9 cellular contexts compared by ENCODE assay signal in genomic region chr1:246647113-246647512, GRCh38.
DNase-seq lines count a peak whose midpoint lies in the region; ATAC-seq and TF ChIP-seq lines count a peak whose summit lies in the region.
"Had no signal": no experiment of that assay in that cellular context is flagged by ENCODE, and none has a peak within 500 bp of the region (broad histone marks: within the 10 kb centered on the region; RNA-seq: fewer than 3 reads in every experiment).

No MANE protein-coding gene starts in this region.

- H3K4me1 ChIP-seq in skeletal muscle tissue (ENCODE audit: control insufficient read depth in 3 of 3, insufficient read depth in 3 of 3, low read length in 3 of 3): peaks cover 27 to 29% (median 28%) of the 10 kb centered on the region in 3 donors

- peak overlapping the region in 2 of 3 donors; percentile 15 to 26 for H3K9ac ChIP-seq in skeletal muscle tissue (ENCODE audit: low read depth in 1 of 3, low read length in 3 of 3)

- H3K36me3 ChIP-seq in skeletal muscle tissue (ENCODE audit: control insufficient read depth in 3 of 3, insufficient read depth in 3 of 3, low read length in 3 of 3): peaks cover 14 to 26% (median 15%) of the 10 kb centered on the region in 3 donors

- in situ Hi-C loops in GM13977 (cut with MboI; ENCODE audit: low pct_unique_long_range_greater_than_20kb, low sequenced_read_pairs, unreplicated experiment): no loop called here

- no peak for TF ChIP-seq CTCF in GM13977 (IDR thresholded peaks at IDR 0.05; ENCODE audit: extremely low read depth, insufficient read depth, missing control alignments)

- ATAC-seq in stimulated activated naive CD8-positive, alpha-beta T cell treated with anti-CD3 and anti-CD28 coated beads, Interleukin-15, Interleukin-2, amounts not matched to agents 100 U/mL and 50 U/mL, for 24 hours: no peak
- ATAC-seq in GM19463 (IDR thresholded peaks at IDR 0.05; ENCODE audit: unreplicated experiment) (no peak), HG02973 (IDR thresholded peaks at IDR 0.05; ENCODE audit: unreplicated experiment) (no peak)

- H3K27me3 ChIP-seq in skeletal muscle tissue (ENCODE audit: control insufficient read depth in 3 of 3, insufficient read depth in 3 of 3, low read length in 3 of 3): no peaks in the 10 kb centered on the region

- no peaks in the 10 kb centered on the region for H3K9me3 ChIP-seq in skeletal muscle tissue (ENCODE audit: control insufficient read depth in 3 of 3, low read length in 3 of 3)

- DNase-seq in HT-29 (ENCODE audit: low spot score) (peak; percentile 6), amygdala (lab: John Stamatoyannopoulos, UW) (peak in 47 of 56 donors; percentile 2 to 75 (median 34)), hypothalamus (lab: John Stamatoyannopoulos, UW) (peak in 45 of 51 donors; percentile 3 to 68 (median 26)), GM13977 (ENCODE audit: low spot score) (no peak)
- no peak for DNase-seq in stimulated activated naive CD8-positive, alpha-beta T cell treated with anti-CD3 and anti-CD28 coated beads, Interleukin-15, Interleukin-2, amounts not matched to agents 100 U/mL and 50 U/mL, for 24 hours
- DNase-seq: T-helper 2 cell had no signal

- peak overlapping the region; percentile 1 to 69 (median 44) for H3K4me3 ChIP-seq in skeletal muscle tissue (ENCODE audit: low read length in 3 of 3)

- peak overlapping the region; percentile 43 for H3K27ac ChIP-seq in skeletal muscle tissue (ENCODE audit: low read depth, low read length)

Comparison
In these comparisons a context has a peak if more than half of its experiments do, and no peak if none do; other contexts are left out.
1. DNase-seq: peak in HT-29 (single experiment), amygdala (47 of 56) and hypothalamus (45 of 51); none in stimulated activated naive CD8-positive, alpha-beta T cell treated with anti-CD3 and anti-CD28 coated beads, Interleukin-15, Interleukin-2, amounts not matched to agents 100 U/mL and 50 U/mL, for 24 hours (single experiment) and GM13977 (single experiment).